29 cellular contexts compared by ENCODE assay signal in genomic region chr13:44747179-44747578, GRCh38.
DNase-seq lines count a peak whose midpoint lies in the region; ATAC-seq and TF ChIP-seq lines count a peak whose summit lies in the region.
"Had no signal": no experiment of that assay in that cellular context is flagged by ENCODE, and none has a peak within 500 bp of the region (broad histone marks: within the 10 kb centered on the region; RNA-seq: fewer than 3 reads in every experiment).

No MANE protein-coding gene starts in this region.

- intact Hi-C loops in psoas muscle (cut with DNase I) = no loop called here
- intact Hi-C loops in activated T-helper 2 cell treated with anti-CD3 and anti-CD28 coated beads, Interferon-gamma antibody, Interleukin-2, Interleukin-4, amounts not matched to agents 10 μg/mL and 5 μg/mL and 100 μg/mL, durations not matched to agents 14 hours and 24 hours and 36 hours (cut with micrococcal nuclease) = no loop called here

- in situ Hi-C loops in GM13976 (cut with MboI; ENCODE audit: low sequenced_read_pairs, unreplicated experiment) = no loop called here

- no peaks in the 10 kb centered on the region for H3K4me1 ChIP-seq in right atrium auricular region
- peaks cover 12% of the 10 kb centered on the region for H3K4me1 ChIP-seq in psoas muscle
- H3K4me1 ChIP-seq: sigmoid colon had no signal

- H3K36me3 Mint-ChIP-seq in chondrocyte (ENCODE audit: low read depth) = no peaks in the 10 kb centered on the region
- no peaks in the 10 kb centered on the region for H3K36me3 Mint-ChIP-seq in activated T-helper 2 cell treated with anti-CD3 and anti-CD28 coated beads, Interferon-gamma antibody, Interleukin-2, Interleukin-4, amounts not matched to agents 10 μg/mL and 5 μg/mL and 100 μg/mL, durations not matched to agents 14 hours and 24 hours and 36 hours (ENCODE audit: low read depth)
- H3K36me3 Mint-ChIP-seq: activated CD4-positive, alpha-beta memory T cell treated with anti-CD3 and anti-CD28 coated beads for 36 hours; brain; CD8-positive, alpha-beta memory T cell; naive thymus-derived CD4-positive, alpha-beta T cell; T-cell had no signal

- H3K27ac ChIP-seq in right atrium auricular region = peak overlapping the region; percentile 63 to 73
- H3K27ac ChIP-seq in psoas muscle = peak overlapping the region; percentile 2
- H3K27ac ChIP-seq: PC-9, tibial nerve had no signal

- H3K9me3 Mint-ChIP-seq in chondrocyte (ENCODE audit: low read depth) = peaks cover 6% of the 10 kb centered on the region
- no peaks in the 10 kb centered on the region for H3K9me3 Mint-ChIP-seq in activated T-helper 2 cell treated with anti-CD3 and anti-CD28 coated beads, Interferon-gamma antibody, Interleukin-2, Interleukin-4, amounts not matched to agents 10 μg/mL and 5 μg/mL and 100 μg/mL, durations not matched to agents 14 hours and 24 hours and 36 hours
- H3K9me3 Mint-ChIP-seq: effector memory CD8-positive, alpha-beta T cell had no signal

- H3K4me3 ChIP-seq in right atrium auricular region (no peak overlapping the region), psoas muscle (no peak overlapping the region)
- H3K4me3 ChIP-seq: K562, PC-9, sigmoid colon, tibial nerve had no signal

- H3K27me3 Mint-ChIP-seq in chondrocyte (ENCODE audit: low read depth) = no peaks in the 10 kb centered on the region
- H3K27me3 Mint-ChIP-seq in activated T-helper 2 cell treated with anti-CD3 and anti-CD28 coated beads, Interferon-gamma antibody, Interleukin-2, Interleukin-4, amounts not matched to agents 10 μg/mL and 5 μg/mL and 100 μg/mL, durations not matched to agents 14 hours and 24 hours and 36 hours (ENCODE audit: low read depth) = peaks cover 1% of the 10 kb centered on the region
- H3K27me3 Mint-ChIP-seq: activated CD4-positive, alpha-beta memory T cell treated with anti-CD3 and anti-CD28 coated beads for 36 hours; activated naive CD8-positive, alpha-beta T cell treated with anti-CD3 and anti-CD28 coated beads, Interleukin-2, amount 50 U/mL, for 24 hours; brain had no signal

- TF ChIP-seq CTCF in chondrocyte (IDR thresholded peaks at IDR 0.05) (no peak), right atrium auricular region (IDR thresholded peaks at IDR 0.05) (no peak), psoas muscle (IDR thresholded peaks at IDR 0.05) (no peak), GM13976 (IDR thresholded peaks at IDR 0.05; ENCODE audit: borderline replicate concordance, control extremely low read depth, extremely low read depth, insufficient read depth, missing control alignments) (no peak)

- H3K4me1 Mint-ChIP-seq in chondrocyte (ENCODE audit: low read depth) = peaks cover 18% of the 10 kb centered on the region
- no peaks in the 10 kb centered on the region for H3K4me1 Mint-ChIP-seq in activated T-helper 2 cell treated with anti-CD3 and anti-CD28 coated beads, Interferon-gamma antibody, Interleukin-2, Interleukin-4, amounts not matched to agents 10 μg/mL and 5 μg/mL and 100 μg/mL, durations not matched to agents 14 hours and 24 hours and 36 hours (ENCODE audit: low read depth)
- H3K4me1 Mint-ChIP-seq: B cell; brain; CD8-positive, alpha-beta memory T cell; naive thymus-derived CD4-positive, alpha-beta T cell; T-cell had no signal

- H3K4me3 Mint-ChIP-seq in chondrocyte (ENCODE audit: unreplicated experiment) = no peak overlapping the region
- H3K4me3 Mint-ChIP-seq in activated T-helper 2 cell treated with anti-CD3 and anti-CD28 coated beads, Interferon-gamma antibody, Interleukin-2, Interleukin-4, amounts not matched to agents 10 μg/mL and 5 μg/mL and 100 μg/mL, durations not matched to agents 14 hours and 24 hours and 36 hours (ENCODE audit: low read depth) = no peak overlapping the region
- H3K4me3 Mint-ChIP-seq: activated CD4-positive, alpha-beta memory T cell treated with anti-CD3 and anti-CD28 coated beads for 36 hours; activated naive CD8-positive, alpha-beta T cell treated with anti-CD3 and anti-CD28 coated beads, Interleukin-2, amount 50 U/mL, for 24 hours; B cell; brain; CD8-positive, alpha-beta memory T cell; effector memory CD8-positive, alpha-beta T cell; naive thymus-derived CD4-positive, alpha-beta T cell; stimulated activated naive CD8-positive, alpha-beta T cell treated with anti-CD3 and anti-CD28 coated beads, Interleukin-15, Interleukin-2, amounts not matched to agents 100 ng/mL and 50 ng/mL, for 24 hours; T-cell had no signal

- H3K27ac Mint-ChIP-seq in chondrocyte (ENCODE audit: unreplicated experiment) = peak overlapping the region; percentile 90
- no peak overlapping the region for H3K27ac Mint-ChIP-seq in activated T-helper 2 cell treated with anti-CD3 and anti-CD28 coated beads, Interferon-gamma antibody, Interleukin-2, Interleukin-4, amounts not matched to agents 10 μg/mL and 5 μg/mL and 100 μg/mL, durations not matched to agents 14 hours and 24 hours and 36 hours
- H3K27ac Mint-ChIP-seq: activated CD4-positive, alpha-beta memory T cell treated with anti-CD3 and anti-CD28 coated beads for 36 hours; activated naive CD8-positive, alpha-beta T cell treated with anti-CD3 and anti-CD28 coated beads, Interleukin-2, amount 50 U/mL, for 24 hours; B cell; brain; CD8-positive, alpha-beta memory T cell; effector memory CD8-positive, alpha-beta T cell; naive thymus-derived CD4-positive, alpha-beta T cell; stimulated activated naive CD8-positive, alpha-beta T cell treated with anti-CD3 and anti-CD28 coated beads, Interleukin-15, Interleukin-2, amounts not matched to agents 100 ng/mL and 50 ng/mL, for 24 hours; T-cell had no signal

- ATAC-seq in psoas muscle (peak; percentile 65 to 87 (median 72)), GM18858 (IDR thresholded peaks at IDR 0.05; ENCODE audit: unreplicated experiment) (no peak)
- ATAC-seq: activated naive CD8-positive, alpha-beta T cell treated with anti-CD3 and anti-CD28 coated beads, Interleukin-2, amount 50 U/mL, for 24 hours; effector memory CD8-positive, alpha-beta T cell; esophagus mucosa; K562; naive thymus-derived CD4-positive, alpha-beta T cell; T-cell had no signal

- DNase-seq in GM03348 (ENCODE audit: low spot score) (peak; percentile 16), chondrocyte (ENCODE audit: low spot score) (no peak), right atrium auricular region (ENCODE audit: low spot score) (no peak), psoas muscle (peak in 1 of 2 donors; percentile 64), GM13976 (ENCODE audit: low spot score) (no peak), hippocampal formation (lab: John Stamatoyannopoulos, UW) (no peak)
- no peak for DNase-seq in activated T-helper 2 cell treated with anti-CD3 and anti-CD28 coated beads, Interferon-gamma antibody, Interleukin-2, Interleukin-4, amounts not matched to agents 10 μg/mL and 5 μg/mL and 100 μg/mL, durations not matched to agents 14 hours and 24 hours and 36 hours (ENCODE audit: low spot score)
- DNase-seq: activated CD4-positive, alpha-beta memory T cell treated with anti-CD3 and anti-CD28 coated beads for 36 hours; activated gamma-delta T cell treated with Interleukin-2 at 50 U/mL for 16 hours; activated naive CD8-positive, alpha-beta T cell treated with anti-CD3 and anti-CD28 coated beads, Interleukin-2, amount 50 U/mL, for 24 hours; activated T-cell treated with anti-CD3 and anti-CD28 coated beads for 4 hours; CD8-positive, alpha-beta memory T cell; effector memory CD8-positive, alpha-beta T cell; kidney glomerular epithelial cell; mesendoderm; MM.1S; naive thymus-derived CD4-positive, alpha-beta T cell; NCI-H510A treated with DMSO at 0.1 percent for 48 hours; PC-9; SIG-M5; sigmoid colon; T-cell had no signal

- 23 to 27% (median 25%) methylated on average over 4 of the region's 4 CpGs for WGBS in psoas muscle, 3 donors

- no peaks in the 10 kb centered on the region for H3K36me3 ChIP-seq in right atrium auricular region
- no peaks in the 10 kb centered on the region for H3K36me3 ChIP-seq in psoas muscle (ENCODE audit: insufficient read depth in 1 of 2, low read depth in 1 of 2)
- H3K36me3 ChIP-seq: sigmoid colon, tibial nerve had no signal

- H3K9me3 ChIP-seq in right atrium auricular region (no peaks in the 10 kb centered on the region), psoas muscle (peaks cover 9% of the 10 kb centered on the region)
- H3K9me3 ChIP-seq: sigmoid colon had no signal

- H3K27me3 ChIP-seq in right atrium auricular region = no peaks in the 10 kb centered on the region
- H3K27me3 ChIP-seq in psoas muscle (ENCODE audit: insufficient read depth in 3 of 3, low read length in 2 of 3) = no peaks in the 10 kb centered on the region
- H3K27me3 ChIP-seq: sigmoid colon, tibial nerve had no signal
